ENCODE assay signal across 14 cellular contexts in the genomic region with DNA sequence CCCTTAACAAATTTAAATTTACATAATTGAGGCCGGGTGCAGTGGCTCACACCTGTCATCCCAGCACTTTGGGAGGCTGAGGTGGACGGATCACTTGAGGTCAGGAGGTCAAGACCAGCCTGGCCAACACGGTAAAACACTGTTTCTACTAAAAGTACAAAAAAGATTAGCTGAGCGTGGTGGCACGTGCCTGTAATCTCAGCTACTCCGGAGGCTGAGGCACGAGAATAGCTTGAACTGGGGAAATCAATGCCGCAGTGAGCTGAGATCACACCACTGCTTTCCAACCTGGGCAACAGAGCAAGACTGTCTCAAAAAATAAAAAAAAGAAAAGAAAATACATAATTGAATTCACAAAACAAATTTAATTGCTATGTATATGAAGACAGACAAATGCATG. TPM values are rescaled to one million over a fixed set of nuclear protein-coding genes. Genes with fewer than 3 reads are reported as not detected.
DNase-seq lines count a peak whose midpoint lies in the region; ATAC-seq and TF ChIP-seq lines count a peak whose summit lies in the region.
"Had no signal": no experiment of that assay in that cellular context is flagged by ENCODE, and none has a peak within 500 bp of the region (broad histone marks: within the 10 kb centered on the region; RNA-seq: fewer than 3 reads in every experiment).

No MANE protein-coding gene starts in this region.

- H3K36me3 Mint-ChIP-seq in CD8-positive, alpha-beta memory T cell = peaks cover 0 to 3% (median 0%) of the 10 kb centered on the region in 3 donors
- H3K36me3 Mint-ChIP-seq: CD14-positive monocyte had no signal

- TF ChIP-seq CTCF in left ventricle myocardium inferior (IDR thresholded peaks at IDR 0.05; ENCODE audit: borderline replicate concordance) = no peak

- no peak for ATAC-seq in left cardiac atrium
- peak; percentile 23 for ATAC-seq in left ventricle myocardium superior

- H3K4me3 ChIP-seq in left ventricle myocardium inferior = no peak overlapping the region
- H3K4me3 ChIP-seq in CD8-positive, alpha-beta memory T cell (ENCODE audit: low read length) = no peak overlapping the region

- peak overlapping the region in 1 of 8 donors; percentile 32 for H3K27ac Mint-ChIP-seq in CD8-positive, alpha-beta memory T cell
- H3K27ac Mint-ChIP-seq: CD14-positive monocyte had no signal

- intact Hi-C loops in left ventricle myocardium inferior (cut with micrococcal nuclease) (no loop called here), left cardiac atrium (cut with DNase I) (loop anchor here in 1 of 2 donors (2.0 kb wide), 1 partner anchor 56 kb away; the partner anchor contains the start of gene KIFC3), left ventricle myocardium superior (cut with micrococcal nuclease) (no loop called here)

- H3K4me3 Mint-ChIP-seq in CD8-positive, alpha-beta memory T cell = no peak overlapping the region
- H3K4me3 Mint-ChIP-seq: CD14-positive monocyte had no signal

- peaks cover 14% of the 10 kb centered on the region for H3K9me3 ChIP-seq in left ventricle myocardium inferior (replicated peaks)
- H3K9me3 ChIP-seq in CD8-positive, alpha-beta memory T cell (ENCODE audit: low read length) = no peaks in the 10 kb centered on the region
- H3K9me3 ChIP-seq: BE2C, SK-N-SH had no signal

- no peaks in the 10 kb centered on the region for H3K27me3 ChIP-seq in left ventricle myocardium inferior (ENCODE audit: low read depth)
- no peaks in the 10 kb centered on the region for H3K27me3 ChIP-seq in CD8-positive, alpha-beta memory T cell (ENCODE audit: insufficient read depth, low read length, poor library complexity, severe bottlenecking)
- H3K27me3 ChIP-seq: BE2C had no signal

- CTCF ChIA-PET in CD8-positive, alpha-beta memory T cell (lab: Charles Lee) = interaction anchor here (1.0 kb wide), 1 partner anchor 20 kb away, joined by 3 read pairs; no protein-coding TSS in a partner anchor

- no peaks in the 10 kb centered on the region for H3K36me3 ChIP-seq in left ventricle myocardium inferior
- no peaks in the 10 kb centered on the region for H3K36me3 ChIP-seq in CD8-positive, alpha-beta memory T cell (ENCODE audit: insufficient read depth, low read length)
- H3K36me3 ChIP-seq: BE2C had no signal

- peaks cover 12 to 44% of the 10 kb centered on the region in 2 donors for H3K27me3 Mint-ChIP-seq in CD8-positive, alpha-beta memory T cell

- H3K9me3 Mint-ChIP-seq in CD8-positive, alpha-beta memory T cell = no peaks in the 10 kb centered on the region

- no peaks in the 10 kb centered on the region for H3K4me1 Mint-ChIP-seq in CD8-positive, alpha-beta memory T cell

- peaks cover 25% of the 10 kb centered on the region for H3K4me1 ChIP-seq in left ventricle myocardium inferior
- H3K4me1 ChIP-seq in CD8-positive, alpha-beta memory T cell (ENCODE audit: insufficient read depth, low read length) = no peaks in the 10 kb centered on the region

- DNase-seq in left ventricle myocardium inferior = no peak
- no peak for DNase-seq in left cardiac atrium
- peak; percentile 77 for DNase-seq in RPMI8226
- DNase-seq in left ventricle myocardium superior = no peak
- no peak for DNase-seq in NCI-H2081 (lab: John Stamatoyannopoulos, UW)
- no peak for DNase-seq in CD8-positive, alpha-beta memory T cell
- no peak for DNase-seq in DMS153 (lab: John Stamatoyannopoulos, UW)
- DNase-seq: NCI-H2029 treated with DMSO at 0.1 percent for 48 hours, NCI-H526 treated with DMSO at 0.1 percent for 48 hours, SIG-M5, SK-N-SH had no signal

- H3K27ac ChIP-seq in left ventricle myocardium inferior (replicated peaks) = peak overlapping the region; percentile 71
- H3K27ac ChIP-seq in CD8-positive, alpha-beta memory T cell (ENCODE audit: low read depth, low read length) = no peak overlapping the region
- H3K27ac ChIP-seq: RWPE1 had no signal

- POLR2A ChIA-PET in CD8-positive, alpha-beta memory T cell (lab: Charles Lee) = interaction anchor here (0.6 kb wide), 1 partner anchor 54 kb away, joined by 4 read pairs; no protein-coding TSS in a partner anchor

RNA-seq across cellular contexts. Expression of gene KIFC3, which starts 56.3 kb away (rescaled TPM):
- total RNA-seq in left ventricle myocardium inferior (63.5 TPM), left cardiac atrium (10 to 100 TPM; 37.1 to 55.4 TPM), left ventricle myocardium superior (52.6 TPM)
- total RNA-seq in CD8-positive, alpha-beta memory T cell = 1 to 10 TPM; 2.9 to 3.2 TPM
- polyA plus RNA-seq in CD8-positive, alpha-beta memory T cell = 0.82 TPM

Comparison
In these comparisons a context has a peak if more than half of its experiments do, and no peak if none do; other contexts are left out.
1. RNA of gene KIFC3, which starts 56.3 kb away (total RNA-seq): 63.5 TPM in left ventricle myocardium inferior (single experiment), 37.1 to 55.4 TPM in left cardiac atrium and 52.6 TPM in left ventricle myocardium superior (single experiment); 2.9 to 3.2 TPM in CD8-positive, alpha-beta memory T cell; every median in the first group is over 4 times any median in the second.